Comparison of ENCODE assay signal across 8 cellular contexts in the genomic region with DNA sequence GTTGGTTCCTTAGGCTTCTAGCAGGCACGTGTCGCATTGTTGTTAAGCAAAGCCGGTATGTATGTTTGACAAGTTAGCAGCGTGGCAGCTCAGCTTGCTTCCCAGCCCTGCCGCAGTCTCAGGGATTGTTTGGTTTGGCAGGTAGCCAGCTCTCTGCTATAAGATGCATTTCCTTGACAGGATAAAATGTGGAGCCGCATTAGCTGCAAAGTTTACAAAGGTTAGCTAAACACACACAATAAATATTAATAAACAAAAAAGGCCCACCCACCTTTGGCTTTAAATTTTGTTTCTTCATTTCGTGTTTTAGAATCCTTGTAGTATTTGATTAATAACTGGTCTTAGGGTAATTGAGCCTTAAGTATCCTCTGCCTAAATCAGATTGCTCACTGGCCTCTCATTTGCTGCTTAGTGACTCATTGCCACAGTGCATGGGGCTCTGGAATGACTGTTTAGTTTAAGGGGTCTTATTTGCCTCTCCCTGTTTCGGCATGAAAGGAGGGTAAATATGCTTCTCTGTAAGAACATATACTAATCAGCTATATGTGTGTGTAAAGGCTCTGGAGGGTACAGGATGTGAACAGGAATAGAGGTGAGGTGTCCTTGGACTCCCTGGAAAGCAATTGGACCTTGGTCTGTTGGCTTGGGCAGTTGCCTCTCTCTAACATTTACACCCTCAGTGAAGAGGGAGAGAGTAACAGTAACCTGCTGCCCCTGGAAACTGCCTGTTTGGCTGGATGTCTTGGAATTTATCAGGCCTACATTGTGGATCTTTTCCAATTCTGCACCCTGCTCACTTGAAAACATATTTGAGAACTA.
DNase-seq lines count a peak whose midpoint lies in the region; ATAC-seq and TF ChIP-seq lines count a peak whose summit lies in the region.

No MANE protein-coding gene starts in this region.

- peaks cover 4 to 50% (median 32%) of the 10 kb centered on the region in 3 donors for H3K36me3 Mint-ChIP-seq in naive thymus-derived CD8-positive, alpha-beta T cell
- peaks cover 6% of the 10 kb centered on the region for H3K36me3 Mint-ChIP-seq in T-helper 17 cell (ENCODE audit: low read depth)

- no peak overlapping the region for H3K4me3 ChIP-seq in prostate gland

- H3K4me1 ChIP-seq in prostate gland (replicated peaks) = peaks cover 5% of the 10 kb centered on the region

- no peaks in the 10 kb centered on the region for H3K36me3 ChIP-seq in prostate gland

- peak overlapping the region in 2 of 10 donors; percentile 31 to 37 for H3K27ac Mint-ChIP-seq in naive thymus-derived CD8-positive, alpha-beta T cell
- no peak overlapping the region for H3K27ac Mint-ChIP-seq in T-helper 17 cell

- TF ChIP-seq CTCF in prostate gland (IDR thresholded peaks at IDR 0.05) = no peak

- H3K27me3 Mint-ChIP-seq in naive thymus-derived CD8-positive, alpha-beta T cell = no peaks in the 10 kb centered on the region
- H3K27me3 Mint-ChIP-seq in T-helper 17 cell = no peaks in the 10 kb centered on the region

- POLR2A ChIA-PET in naive thymus-derived CD8-positive, alpha-beta T cell (lab: Charles Lee) = no interaction called here

- no peaks in the 10 kb centered on the region for H3K9me3 ChIP-seq in prostate gland
- no peaks in the 10 kb centered on the region for H3K9me3 ChIP-seq in T-helper 17 cell (ENCODE audit: control insufficient read depth, low read length, poor library complexity, severe bottlenecking)

- no peaks in the 10 kb centered on the region for H3K27me3 ChIP-seq in prostate gland (replicated peaks; ENCODE audit: insufficient read depth)

- WGBS in prostate gland = 20% methylated on average over 8 of the region's 8 CpGs

- no peak overlapping the region for H3K27ac ChIP-seq in prostate gland

- TF ChIP-seq POLR2A in prostate gland (IDR thresholded peaks at IDR 0.05) = no peak

- no peaks in the 10 kb centered on the region for H3K9me3 Mint-ChIP-seq in naive thymus-derived CD8-positive, alpha-beta T cell

- H3K4me1 Mint-ChIP-seq in naive thymus-derived CD8-positive, alpha-beta T cell = peaks cover 0 to 14% (median 3%) of the 10 kb centered on the region in 4 donors
- H3K4me1 Mint-ChIP-seq in T-helper 17 cell = peaks cover 22% of the 10 kb centered on the region

- DNase-seq in HCEC 1CT = peak; percentile 82
- peak; percentile 97 for DNase-seq in NCI-H510A treated with DMSO at 0.1 percent for 48 hours (lab: John Stamatoyannopoulos, UW)
- peak; percentile 97 for DNase-seq in dermis blood vessel endothelial cell
- DNase-seq in prostate gland (ENCODE audit: low spot score) = peak; percentile 85
- DNase-seq in stimulated activated CD4-positive, alpha-beta T cell treated with anti-CD3 and anti-CD28 coated beads, Interleukin-15, amount 100 ng/mL, for 24 hours = no peak
- no peak for DNase-seq in naive thymus-derived CD8-positive, alpha-beta T cell
- DNase-seq in occipital lobe (lab: John Stamatoyannopoulos, UW) = no peak
- DNase-seq in T-helper 17 cell = no peak

- no peak overlapping the region for H3K4me3 Mint-ChIP-seq in naive thymus-derived CD8-positive, alpha-beta T cell
- no peak overlapping the region for H3K4me3 Mint-ChIP-seq in T-helper 17 cell

- intact Hi-C loops in prostate gland (cut with DNase I) = no loop called here

- ATAC-seq in naive thymus-derived CD8-positive, alpha-beta T cell = no peak
- no peak for ATAC-seq in T-helper 17 cell

Comparison
In these comparisons a context has a peak if more than half of its experiments do, and no peak if none do; other contexts are left out.
1. DNase-seq: peak in HCEC 1CT (single experiment), NCI-H510A treated with DMSO at 0.1 percent for 48 hours (single experiment), dermis blood vessel endothelial cell (single experiment) and prostate gland (single experiment); none in stimulated activated CD4-positive, alpha-beta T cell treated with anti-CD3 and anti-CD28 coated beads, Interleukin-15, amount 100 ng/mL, for 24 hours (single experiment), naive thymus-derived CD8-positive, alpha-beta T cell (0 of 10), occipital lobe (single experiment) and T-helper 17 cell (0 of 3).